In the genomic region with DNA sequence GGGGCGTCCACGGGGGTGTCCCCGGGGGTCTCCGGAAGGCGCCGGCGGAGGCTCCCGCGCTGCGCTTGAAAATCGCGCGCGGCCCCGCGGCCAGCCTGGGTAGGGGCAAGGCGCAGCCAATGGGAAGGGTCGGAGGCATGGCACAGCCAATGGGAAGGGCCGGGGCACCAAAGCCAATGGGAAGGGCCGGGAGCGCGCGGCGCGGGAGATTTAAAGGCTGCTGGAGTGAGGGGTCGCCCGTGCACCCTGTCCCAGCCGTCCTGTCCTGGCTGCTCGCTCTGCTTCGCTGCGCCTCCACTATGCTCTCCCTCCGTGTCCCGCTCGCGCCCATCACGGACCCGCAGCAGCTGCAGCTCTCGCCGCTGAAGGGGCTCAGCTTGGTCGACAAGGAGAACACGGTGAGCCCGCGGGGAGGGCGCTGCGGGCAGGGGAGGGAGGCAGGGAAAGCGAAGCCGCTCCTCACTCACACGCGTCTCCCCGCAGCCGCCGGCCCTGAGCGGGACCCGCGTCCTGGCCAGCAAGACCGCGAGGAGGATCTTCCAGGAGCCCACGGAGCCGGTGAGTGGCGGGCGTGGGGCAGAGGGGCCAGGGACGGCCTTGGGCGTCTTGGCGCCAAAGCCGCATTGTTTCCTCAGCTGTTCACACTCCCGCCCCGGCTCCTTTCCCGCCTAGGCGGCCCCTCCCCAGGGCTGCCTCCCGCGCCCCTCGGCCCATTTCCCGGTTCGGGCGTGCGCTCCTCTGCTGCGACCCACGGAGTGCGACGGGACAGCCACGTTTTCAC, we compare ENCODE assay signal across 1 cellular context.
TF ChIP-seq lines count a peak whose summit lies in the region.

A gene (plus strand): TSS at position 240 of the 781 bp plus-strand sequence. CDS start 60 bp downstream, at position 300.

TF ChIP-seq in neural cell, 6 proteins besides CTCF, POLR2A, EP300 and RAD21:
- peak; percentile 39 for TF ChIP-seq POLR2AphosphoS5 (IDR thresholded peaks at IDR 0.05)
- TF ChIP-seq TAF1 (IDR thresholded peaks at IDR 0.05; ENCODE audit: low read depth), result no peak
- TF ChIP-seq SMC3 (conservative IDR thresholded peaks at IDR 0.05; ENCODE audit: poor library complexity), result peak; percentile 44
- TF ChIP-seq, protein P1, sequence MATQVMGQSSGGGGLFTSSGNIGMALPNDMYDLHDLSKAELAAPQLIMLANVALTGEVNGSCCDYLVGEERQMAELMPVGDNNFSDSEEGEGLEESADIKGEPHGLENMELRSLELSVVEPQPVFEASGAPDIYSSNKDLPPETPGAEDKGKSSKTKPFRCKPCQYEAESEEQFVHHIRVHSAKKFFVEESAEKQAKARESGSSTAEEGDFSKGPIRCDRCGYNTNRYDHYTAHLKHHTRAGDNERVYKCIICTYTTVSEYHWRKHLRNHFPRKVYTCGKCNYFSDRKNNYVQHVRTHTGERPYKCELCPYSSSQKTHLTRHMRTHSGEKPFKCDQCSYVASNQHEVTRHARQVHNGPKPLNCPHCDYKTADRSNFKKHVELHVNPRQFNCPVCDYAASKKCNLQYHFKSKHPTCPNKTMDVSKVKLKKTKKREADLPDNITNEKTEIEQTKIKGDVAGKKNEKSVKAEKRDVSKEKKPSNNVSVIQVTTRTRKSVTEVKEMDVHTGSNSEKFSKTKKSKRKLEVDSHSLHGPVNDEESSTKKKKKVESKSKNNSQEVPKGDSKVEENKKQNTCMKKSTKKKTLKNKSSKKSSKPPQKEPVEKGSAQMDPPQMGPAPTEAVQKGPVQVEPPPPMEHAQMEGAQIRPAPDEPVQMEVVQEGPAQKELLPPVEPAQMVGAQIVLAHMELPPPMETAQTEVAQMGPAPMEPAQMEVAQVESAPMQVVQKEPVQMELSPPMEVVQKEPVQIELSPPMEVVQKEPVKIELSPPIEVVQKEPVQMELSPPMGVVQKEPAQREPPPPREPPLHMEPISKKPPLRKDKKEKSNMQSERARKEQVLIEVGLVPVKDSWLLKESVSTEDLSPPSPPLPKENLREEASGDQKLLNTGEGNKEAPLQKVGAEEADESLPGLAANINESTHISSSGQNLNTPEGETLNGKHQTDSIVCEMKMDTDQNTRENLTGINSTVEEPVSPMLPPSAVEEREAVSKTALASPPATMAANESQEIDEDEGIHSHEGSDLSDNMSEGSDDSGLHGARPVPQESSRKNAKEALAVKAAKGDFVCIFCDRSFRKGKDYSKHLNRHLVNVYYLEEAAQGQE (IDR thresholded peaks at IDR 0.05; ENCODE audit: borderline replicate concordance), result no peak
- no peak for TF ChIP-seq EZH2 (IDR thresholded peaks at IDR 0.05; ENCODE audit: borderline replicate concordance, insufficient read depth, low read length, poor library complexity, severe bottlenecking)
- TF ChIP-seq MXI1 (conservative IDR thresholded peaks at IDR 0.05; ENCODE audit: poor library complexity, severe bottlenecking), result peak; percentile 99
